In the genomic region with DNA sequence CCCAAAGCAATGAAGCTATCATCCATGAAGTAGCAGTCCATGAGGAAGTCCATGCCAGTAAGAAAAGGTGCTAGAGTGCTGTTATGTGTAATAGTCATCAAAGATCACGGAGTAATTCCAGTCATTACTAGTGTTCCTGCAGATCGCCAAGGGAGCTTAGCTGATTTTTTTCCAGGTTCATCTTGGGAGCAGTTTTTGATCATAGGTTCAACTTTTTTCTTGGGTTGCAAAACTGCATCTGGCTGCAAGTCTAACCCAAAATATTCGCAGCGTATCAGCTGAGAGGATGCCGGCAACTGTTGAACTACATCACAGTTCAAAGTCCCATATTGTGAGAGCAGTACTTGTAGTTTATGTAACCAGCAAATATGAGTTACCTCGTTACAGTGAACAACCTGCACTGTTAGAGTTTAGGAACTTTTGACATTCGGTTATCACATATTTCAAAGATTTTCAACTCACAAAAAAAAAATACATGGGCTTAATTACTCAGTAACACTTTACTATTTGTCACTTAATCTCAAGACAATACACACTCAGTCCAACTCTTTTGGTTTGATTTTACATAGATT, we compare ENCODE assay signal across 1 cellular context.
TF ChIP-seq lines count a peak whose summit lies in the region.

No MANE protein-coding gene starts in this region.

TF ChIP-seq in K562, 482 proteins besides CTCF, POLR2A, EP300 and RAD21:
- TF ChIP-seq EGR1 (conservative IDR thresholded peaks at IDR 0.05): no peak
- TF ChIP-seq U2AF1 (optimal IDR thresholded peaks at IDR 0.05; ENCODE audit: low read depth, low read length): peak; percentile 21
